1 cellular context compared by ENCODE assay signal in the genomic region with DNA sequence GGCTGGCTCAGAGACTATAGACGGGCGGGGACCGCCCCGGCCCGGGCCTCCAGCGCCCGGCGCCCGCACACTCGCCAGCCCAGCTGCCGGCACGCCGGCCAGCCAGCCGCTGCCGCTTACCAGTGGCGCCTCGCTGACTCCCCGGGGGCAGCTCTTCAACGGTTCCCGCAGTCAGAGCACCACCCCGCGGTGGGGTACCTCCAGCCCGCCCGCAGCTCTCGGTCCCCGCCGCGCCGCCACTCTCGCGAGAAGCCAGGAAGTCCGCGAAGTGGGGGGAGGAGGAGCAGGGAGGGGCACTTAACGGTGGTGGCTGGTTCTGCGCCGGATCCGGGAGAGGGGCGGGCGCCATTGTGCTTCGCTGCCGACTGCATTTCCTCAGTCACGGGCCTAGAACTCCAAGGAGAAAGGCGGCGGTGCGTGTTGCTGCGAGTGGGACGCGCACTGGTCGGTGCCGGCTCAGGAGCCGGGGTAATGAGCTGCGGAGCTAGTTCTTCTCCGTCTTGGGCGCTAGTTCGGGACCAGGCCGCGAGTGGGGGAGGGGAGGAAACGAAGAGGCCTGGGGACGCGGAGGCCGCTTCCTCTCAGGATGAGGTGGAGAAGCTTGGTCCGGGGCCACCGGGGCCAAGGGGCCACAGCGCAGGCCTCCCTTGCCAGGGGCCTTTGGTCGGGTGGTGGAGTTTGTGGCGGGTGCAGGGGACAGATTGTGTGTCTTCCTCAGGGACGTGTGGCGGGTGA.
A peak's percentile ranks its signal among the peaks of the same experiment; 100 is the strongest.
TF ChIP-seq lines count a peak whose summit lies in the region.

A gene with protein sequence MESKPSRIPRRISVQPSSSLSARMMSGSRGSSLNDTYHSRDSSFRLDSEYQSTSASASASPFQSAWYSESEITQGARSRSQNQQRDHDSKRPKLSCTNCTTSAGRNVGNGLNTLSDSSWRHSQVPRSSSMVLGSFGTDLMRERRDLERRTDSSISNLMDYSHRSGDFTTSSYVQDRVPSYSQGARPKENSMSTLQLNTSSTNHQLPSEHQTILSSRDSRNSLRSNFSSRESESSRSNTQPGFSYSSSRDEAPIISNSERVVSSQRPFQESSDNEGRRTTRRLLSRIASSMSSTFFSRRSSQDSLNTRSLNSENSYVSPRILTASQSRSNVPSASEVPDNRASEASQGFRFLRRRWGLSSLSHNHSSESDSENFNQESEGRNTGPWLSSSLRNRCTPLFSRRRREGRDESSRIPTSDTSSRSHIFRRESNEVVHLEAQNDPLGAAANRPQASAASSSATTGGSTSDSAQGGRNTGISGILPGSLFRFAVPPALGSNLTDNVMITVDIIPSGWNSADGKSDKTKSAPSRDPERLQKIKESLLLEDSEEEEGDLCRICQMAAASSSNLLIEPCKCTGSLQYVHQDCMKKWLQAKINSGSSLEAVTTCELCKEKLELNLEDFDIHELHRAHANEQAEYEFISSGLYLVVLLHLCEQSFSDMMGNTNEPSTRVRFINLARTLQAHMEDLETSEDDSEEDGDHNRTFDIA (plus strand): TSS at position 313 of the 735 bp plus-strand sequence. CDS start 16,517 bp downstream, outside the sequence.

TF ChIP-seq in HepG2, 621 proteins besides CTCF, POLR2A, EP300 and RAD21 (continued from another document and continues in another):
- TF ChIP-seq, protein P1, sequence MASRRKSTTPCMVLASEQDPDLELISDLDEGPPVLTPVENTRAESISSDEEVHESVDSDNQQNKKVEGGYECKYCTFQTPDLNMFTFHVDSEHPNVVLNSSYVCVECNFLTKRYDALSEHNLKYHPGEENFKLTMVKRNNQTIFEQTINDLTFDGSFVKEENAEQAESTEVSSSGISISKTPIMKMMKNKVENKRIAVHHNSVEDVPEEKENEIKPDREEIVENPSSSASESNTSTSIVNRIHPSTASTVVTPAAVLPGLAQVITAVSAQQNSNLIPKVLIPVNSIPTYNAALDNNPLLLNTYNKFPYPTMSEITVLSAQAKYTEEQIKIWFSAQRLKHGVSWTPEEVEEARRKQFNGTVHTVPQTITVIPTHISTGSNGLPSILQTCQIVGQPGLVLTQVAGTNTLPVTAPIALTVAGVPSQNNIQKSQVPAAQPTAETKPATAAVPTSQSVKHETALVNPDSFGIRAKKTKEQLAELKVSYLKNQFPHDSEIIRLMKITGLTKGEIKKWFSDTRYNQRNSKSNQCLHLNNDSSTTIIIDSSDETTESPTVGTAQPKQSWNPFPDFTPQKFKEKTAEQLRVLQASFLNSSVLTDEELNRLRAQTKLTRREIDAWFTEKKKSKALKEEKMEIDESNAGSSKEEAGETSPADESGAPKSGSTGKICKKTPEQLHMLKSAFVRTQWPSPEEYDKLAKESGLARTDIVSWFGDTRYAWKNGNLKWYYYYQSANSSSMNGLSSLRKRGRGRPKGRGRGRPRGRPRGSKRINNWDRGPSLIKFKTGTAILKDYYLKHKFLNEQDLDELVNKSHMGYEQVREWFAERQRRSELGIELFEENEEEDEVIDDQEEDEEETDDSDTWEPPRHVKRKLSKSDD (CRISPR knock-in tag; IDR thresholded peaks at IDR 0.05; ENCODE audit: low read depth), result peak; percentile 84; the same call in 1 of the 2 replicates
- TF ChIP-seq, protein P2, sequence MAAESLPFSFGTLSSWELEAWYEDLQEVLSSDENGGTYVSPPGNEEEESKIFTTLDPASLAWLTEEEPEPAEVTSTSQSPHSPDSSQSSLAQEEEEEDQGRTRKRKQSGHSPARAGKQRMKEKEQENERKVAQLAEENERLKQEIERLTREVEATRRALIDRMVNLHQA (CRISPR knock-in tag; IDR thresholded peaks at IDR 0.05), result no peak
- TF ChIP-seq, protein P3, sequence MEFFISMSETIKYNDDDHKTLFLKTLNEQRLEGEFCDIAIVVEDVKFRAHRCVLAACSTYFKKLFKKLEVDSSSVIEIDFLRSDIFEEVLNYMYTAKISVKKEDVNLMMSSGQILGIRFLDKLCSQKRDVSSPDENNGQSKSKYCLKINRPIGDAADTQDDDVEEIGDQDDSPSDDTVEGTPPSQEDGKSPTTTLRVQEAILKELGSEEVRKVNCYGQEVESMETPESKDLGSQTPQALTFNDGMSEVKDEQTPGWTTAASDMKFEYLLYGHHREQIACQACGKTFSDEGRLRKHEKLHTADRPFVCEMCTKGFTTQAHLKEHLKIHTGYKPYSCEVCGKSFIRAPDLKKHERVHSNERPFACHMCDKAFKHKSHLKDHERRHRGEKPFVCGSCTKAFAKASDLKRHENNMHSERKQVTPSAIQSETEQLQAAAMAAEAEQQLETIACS (CRISPR knock-in tag; IDR thresholded peaks at IDR 0.05), result no peak; the same call in 1 of the 2 replicates
- TF ChIP-seq, protein P4, sequence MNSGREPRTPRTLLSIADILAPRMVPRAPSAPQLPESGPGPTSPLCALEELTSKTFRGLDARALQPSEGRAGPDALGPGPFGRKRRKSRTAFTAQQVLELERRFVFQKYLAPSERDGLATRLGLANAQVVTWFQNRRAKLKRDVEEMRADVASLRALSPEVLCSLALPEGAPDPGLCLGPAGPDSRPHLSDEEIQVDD (CRISPR knock-in tag; IDR thresholded peaks at IDR 0.05; ENCODE audit: borderline replicate concordance), result peak; percentile 93; the same call in 1 of the 2 replicates
- peak; percentile 98 for TF ChIP-seq KMT2A (CRISPR knock-in tag; IDR thresholded peaks at IDR 0.05)
- no peak for TF ChIP-seq CEBPB (IDR thresholded peaks at IDR 0.05; ENCODE audit: borderline replicate concordance, low read depth, low read length)
- TF ChIP-seq, protein P5, sequence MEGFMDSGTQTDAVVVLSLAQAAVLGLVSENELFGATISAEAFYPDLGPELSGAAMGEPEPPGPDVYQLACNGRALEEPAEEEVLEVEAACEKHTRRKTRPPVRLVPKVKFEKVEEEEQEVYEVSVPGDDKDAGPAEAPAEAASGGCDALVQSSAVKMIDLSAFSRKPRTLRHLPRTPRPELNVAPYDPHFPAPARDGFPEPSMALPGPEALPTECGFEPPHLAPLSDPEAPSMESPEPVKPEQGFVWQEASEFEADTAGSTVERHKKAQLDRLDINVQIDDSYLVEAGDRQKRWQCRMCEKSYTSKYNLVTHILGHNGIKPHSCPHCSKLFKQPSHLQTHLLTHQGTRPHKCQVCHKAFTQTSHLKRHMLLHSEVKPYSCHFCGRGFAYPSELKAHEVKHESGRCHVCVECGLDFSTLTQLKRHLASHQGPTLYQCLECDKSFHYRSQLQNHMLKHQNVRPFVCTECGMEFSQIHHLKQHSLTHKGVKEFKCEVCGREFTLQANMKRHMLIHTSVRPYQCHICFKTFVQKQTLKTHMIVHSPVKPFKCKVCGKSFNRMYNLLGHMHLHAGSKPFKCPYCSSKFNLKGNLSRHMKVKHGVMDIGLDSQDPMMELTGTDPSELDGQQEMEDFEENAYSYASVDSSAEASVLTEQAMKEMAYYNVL (CRISPR knock-in tag; IDR thresholded peaks at IDR 0.05; ENCODE audit: borderline replicate concordance), result peak; percentile 95
- 0 out of 2 replicates have a peak, but pooled peaks have one; percentile 88 for TF ChIP-seq SMAD1 (CRISPR knock-in tag; IDR thresholded peaks at IDR 0.05; ENCODE audit: borderline replicate concordance, low read depth)
- TF ChIP-seq PCBP1 (IDR thresholded peaks at IDR 0.05; ENCODE audit: borderline replicate concordance, low read depth, low read length), result peak; percentile 99
- TF ChIP-seq ZNF20 (CRISPR knock-in tag; IDR thresholded peaks at IDR 0.05), result peak; percentile 96
- TF ChIP-seq, protein P6, sequence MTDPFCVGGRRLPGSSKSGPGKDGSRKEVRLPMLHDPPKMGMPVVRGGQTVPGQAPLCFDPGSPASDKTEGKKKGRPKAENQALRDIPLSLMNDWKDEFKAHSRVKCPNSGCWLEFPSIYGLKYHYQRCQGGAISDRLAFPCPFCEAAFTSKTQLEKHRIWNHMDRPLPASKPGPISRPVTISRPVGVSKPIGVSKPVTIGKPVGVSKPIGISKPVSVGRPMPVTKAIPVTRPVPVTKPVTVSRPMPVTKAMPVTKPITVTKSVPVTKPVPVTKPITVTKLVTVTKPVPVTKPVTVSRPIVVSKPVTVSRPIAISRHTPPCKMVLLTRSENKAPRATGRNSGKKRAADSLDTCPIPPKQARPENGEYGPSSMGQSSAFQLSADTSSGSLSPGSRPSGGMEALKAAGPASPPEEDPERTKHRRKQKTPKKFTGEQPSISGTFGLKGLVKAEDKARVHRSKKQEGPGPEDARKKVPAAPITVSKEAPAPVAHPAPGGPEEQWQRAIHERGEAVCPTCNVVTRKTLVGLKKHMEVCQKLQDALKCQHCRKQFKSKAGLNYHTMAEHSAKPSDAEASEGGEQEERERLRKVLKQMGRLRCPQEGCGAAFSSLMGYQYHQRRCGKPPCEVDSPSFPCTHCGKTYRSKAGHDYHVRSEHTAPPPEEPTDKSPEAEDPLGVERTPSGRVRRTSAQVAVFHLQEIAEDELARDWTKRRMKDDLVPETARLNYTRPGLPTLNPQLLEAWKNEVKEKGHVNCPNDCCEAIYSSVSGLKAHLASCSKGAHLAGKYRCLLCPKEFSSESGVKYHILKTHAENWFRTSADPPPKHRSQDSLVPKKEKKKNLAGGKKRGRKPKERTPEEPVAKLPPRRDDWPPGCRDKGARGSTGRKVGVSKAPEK (CRISPR knock-in tag; IDR thresholded peaks at IDR 0.05; ENCODE audit: borderline replicate concordance), result no peak
- TF ChIP-seq ZNF839 (CRISPR knock-in tag; IDR thresholded peaks at IDR 0.05; ENCODE audit: borderline replicate concordance), result peak; percentile 76; the same call in 1 of the 2 replicates
- TF ChIP-seq ZNF3 (CRISPR knock-in tag; IDR thresholded peaks at IDR 0.05), result peak; percentile 69; the same call in 1 of the 2 replicates
- TF ChIP-seq ZNF552 (CRISPR knock-in tag; IDR thresholded peaks at IDR 0.05; ENCODE audit: borderline replicate concordance), result peak; percentile 84; the same call in 1 of the 2 replicates
- peak; percentile 94 for TF ChIP-seq ZNF331 (CRISPR knock-in tag; IDR thresholded peaks at IDR 0.05)
- TF ChIP-seq, protein P7, sequence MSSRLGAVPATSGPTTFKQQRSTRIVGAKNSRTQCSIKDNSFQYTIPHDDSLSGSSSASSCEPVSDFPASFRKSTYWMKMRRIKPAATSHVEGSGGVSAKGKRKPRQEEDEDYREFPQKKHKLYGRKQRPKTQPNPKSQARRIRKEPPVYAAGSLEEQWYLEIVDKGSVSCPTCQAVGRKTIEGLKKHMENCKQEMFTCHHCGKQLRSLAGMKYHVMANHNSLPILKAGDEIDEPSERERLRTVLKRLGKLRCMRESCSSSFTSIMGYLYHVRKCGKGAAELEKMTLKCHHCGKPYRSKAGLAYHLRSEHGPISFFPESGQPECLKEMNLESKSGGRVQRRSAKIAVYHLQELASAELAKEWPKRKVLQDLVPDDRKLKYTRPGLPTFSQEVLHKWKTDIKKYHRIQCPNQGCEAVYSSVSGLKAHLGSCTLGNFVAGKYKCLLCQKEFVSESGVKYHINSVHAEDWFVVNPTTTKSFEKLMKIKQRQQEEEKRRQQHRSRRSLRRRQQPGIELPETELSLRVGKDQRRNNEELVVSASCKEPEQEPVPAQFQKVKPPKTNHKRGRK (CRISPR knock-in tag; IDR thresholded peaks at IDR 0.05), result peak; percentile 85; the same call in 1 of the 2 replicates
- TF ChIP-seq ATF7 (IDR thresholded peaks at IDR 0.05), result no peak
- TF ChIP-seq ATF7 (CRISPR knock-in tag; IDR thresholded peaks at IDR 0.05), result 0 out of 2 replicates have a peak, but pooled peaks have one; percentile 46
- no peak for TF ChIP-seq MAFK (conservative IDR thresholded peaks at IDR 0.05 in 1 of 2, IDR thresholded peaks at IDR 0.05 in 1 of 2; ENCODE audit: low read length in 2 of 2)
- TF ChIP-seq TEAD3 (CRISPR knock-in tag; optimal IDR thresholded peaks at IDR 0.05; ENCODE audit: borderline replicate concordance), result peak; percentile 62
- peak; percentile 99 for TF ChIP-seq ZNF225 (CRISPR knock-in tag; IDR thresholded peaks at IDR 0.05)
- TF ChIP-seq, protein P8, sequence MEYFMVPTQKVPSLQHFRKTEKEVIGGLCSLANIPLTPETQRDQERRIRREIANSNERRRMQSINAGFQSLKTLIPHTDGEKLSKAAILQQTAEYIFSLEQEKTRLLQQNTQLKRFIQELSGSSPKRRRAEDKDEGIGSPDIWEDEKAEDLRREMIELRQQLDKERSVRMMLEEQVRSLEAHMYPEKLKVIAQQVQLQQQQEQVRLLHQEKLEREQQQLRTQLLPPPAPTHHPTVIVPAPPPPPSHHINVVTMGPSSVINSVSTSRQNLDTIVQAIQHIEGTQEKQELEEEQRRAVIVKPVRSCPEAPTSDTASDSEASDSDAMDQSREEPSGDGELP (IDR thresholded peaks at IDR 0.05; ENCODE audit: borderline replicate concordance, low read depth), result no peak; the same call in 1 of the 2 replicates
- peak; percentile 45 for TF ChIP-seq NFYB (CRISPR knock-in tag; IDR thresholded peaks at IDR 0.05)
- TF ChIP-seq, protein P9, sequence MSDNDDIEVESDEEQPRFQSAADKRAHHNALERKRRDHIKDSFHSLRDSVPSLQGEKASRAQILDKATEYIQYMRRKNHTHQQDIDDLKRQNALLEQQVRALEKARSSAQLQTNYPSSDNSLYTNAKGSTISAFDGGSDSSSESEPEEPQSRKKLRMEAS (IDR thresholded peaks at IDR 0.05), result peak; percentile 93
- TF ChIP-seq MTF2 (CRISPR knock-in tag; IDR thresholded peaks at IDR 0.05; ENCODE audit: borderline replicate concordance), result 0 out of 2 replicates have a peak, but pooled peaks have one; percentile 54
- no peak for TF ChIP-seq ZNF251 (CRISPR knock-in tag; IDR thresholded peaks at IDR 0.05)
- TF ChIP-seq, protein P10, sequence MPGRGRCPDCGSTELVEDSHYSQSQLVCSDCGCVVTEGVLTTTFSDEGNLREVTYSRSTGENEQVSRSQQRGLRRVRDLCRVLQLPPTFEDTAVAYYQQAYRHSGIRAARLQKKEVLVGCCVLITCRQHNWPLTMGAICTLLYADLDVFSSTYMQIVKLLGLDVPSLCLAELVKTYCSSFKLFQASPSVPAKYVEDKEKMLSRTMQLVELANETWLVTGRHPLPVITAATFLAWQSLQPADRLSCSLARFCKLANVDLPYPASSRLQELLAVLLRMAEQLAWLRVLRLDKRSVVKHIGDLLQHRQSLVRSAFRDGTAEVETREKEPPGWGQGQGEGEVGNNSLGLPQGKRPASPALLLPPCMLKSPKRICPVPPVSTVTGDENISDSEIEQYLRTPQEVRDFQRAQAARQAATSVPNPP (CRISPR knock-in tag; IDR thresholded peaks at IDR 0.05), result peak; percentile 98
- no peak for TF ChIP-seq RBAK (CRISPR knock-in tag; IDR thresholded peaks at IDR 0.05)
- peak; percentile 96 for TF ChIP-seq ZNF616 (CRISPR knock-in tag; IDR thresholded peaks at IDR 0.05; ENCODE audit: low read depth)
- peak; percentile 100 for TF ChIP-seq ARNT2 (CRISPR knock-in tag; IDR thresholded peaks at IDR 0.05; ENCODE audit: low read depth)
- TF ChIP-seq ZNF572 (CRISPR knock-in tag; IDR thresholded peaks at IDR 0.05), result peak; percentile 100
- peak; percentile 87 for TF ChIP-seq ZNF101 (CRISPR knock-in tag; IDR thresholded peaks at IDR 0.05; ENCODE audit: borderline replicate concordance, low read depth)
- TF ChIP-seq HDAC1 (CRISPR knock-in tag; IDR thresholded peaks at IDR 0.05), result peak; percentile 94
- TF ChIP-seq KLF12 (CRISPR knock-in tag; IDR thresholded peaks at IDR 0.05; ENCODE audit: borderline replicate concordance), result peak; percentile 84; the same call in 1 of the 2 replicates
- TF ChIP-seq, protein P11, sequence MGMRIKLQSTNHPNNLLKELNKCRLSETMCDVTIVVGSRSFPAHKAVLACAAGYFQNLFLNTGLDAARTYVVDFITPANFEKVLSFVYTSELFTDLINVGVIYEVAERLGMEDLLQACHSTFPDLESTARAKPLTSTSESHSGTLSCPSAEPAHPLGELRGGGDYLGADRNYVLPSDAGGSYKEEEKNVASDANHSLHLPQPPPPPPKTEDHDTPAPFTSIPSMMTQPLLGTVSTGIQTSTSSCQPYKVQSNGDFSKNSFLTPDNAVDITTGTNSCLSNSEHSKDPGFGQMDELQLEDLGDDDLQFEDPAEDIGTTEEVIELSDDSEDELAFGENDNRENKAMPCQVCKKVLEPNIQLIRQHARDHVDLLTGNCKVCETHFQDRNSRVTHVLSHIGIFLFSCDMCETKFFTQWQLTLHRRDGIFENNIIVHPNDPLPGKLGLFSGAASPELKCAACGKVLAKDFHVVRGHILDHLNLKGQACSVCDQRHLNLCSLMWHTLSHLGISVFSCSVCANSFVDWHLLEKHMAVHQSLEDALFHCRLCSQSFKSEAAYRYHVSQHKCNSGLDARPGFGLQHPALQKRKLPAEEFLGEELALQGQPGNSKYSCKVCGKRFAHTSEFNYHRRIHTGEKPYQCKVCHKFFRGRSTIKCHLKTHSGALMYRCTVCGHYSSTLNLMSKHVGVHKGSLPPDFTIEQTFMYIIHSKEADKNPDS (CRISPR knock-in tag; IDR thresholded peaks at IDR 0.05), result 0 out of 2 replicates have a peak, but pooled peaks have one; percentile 87
